ENCODE assay signal across 32 cellular contexts in the genomic region with DNA sequence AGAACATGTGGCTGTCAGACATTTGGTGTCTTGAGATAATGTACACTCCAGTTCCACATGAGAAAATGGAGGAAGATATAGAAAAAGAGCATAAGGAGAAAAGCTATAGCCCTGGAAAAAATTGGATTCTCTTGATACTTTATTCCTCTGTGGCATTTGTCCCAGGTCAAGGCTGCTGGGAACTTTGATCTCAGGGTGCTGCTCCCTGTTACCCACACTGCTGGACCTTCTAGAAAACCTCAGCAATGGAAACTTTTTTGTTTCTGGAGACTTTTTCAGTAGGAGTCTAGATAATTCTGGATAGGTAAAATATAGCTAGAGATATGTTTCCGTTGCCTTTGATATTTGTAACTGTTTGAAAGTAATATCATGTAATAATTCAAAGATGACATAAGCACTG. TPM values are rescaled to one million over a fixed set of nuclear protein-coding genes. Genes with fewer than 3 reads are reported as not detected.
"Had no signal": no experiment of that assay in that cellular context is flagged by ENCODE, and none has a peak within 500 bp of the region (broad histone marks: within the 10 kb centered on the region; RNA-seq: fewer than 3 reads in every experiment).

No MANE protein-coding gene starts in this region.

- H3K36me3 ChIP-seq: suprapubic skin, thoracic aorta, thyroid gland, tibial artery, upper lobe of left lung, upper lobe of right lung, uterus, vagina had no signal

- H3K9me3 Mint-ChIP-seq: stimulated activated effector memory CD8-positive, alpha-beta T cell treated with anti-CD3 and anti-CD28 coated beads, Interleukin-12 subunit alpha, Interleukin-12 subunit beta, amount 100 ng/mL, for 72 hours; stimulated activated memory B cell treated with anti-CD40 and anti-IgM and Interleukin-4, amounts not matched to agents 10 μg/mL and 1 μg/mL and 100 μg/mL, for 72 hours; stimulated activated naive B cell treated with anti-CD40 and anti-IgM and Interleukin-4, amounts not matched to agents 10 μg/mL and 1 μg/mL and 100 μg/mL, for 72 hours; stimulated activated naive CD8-positive, alpha-beta T cell treated with anti-CD3 and anti-CD28 coated beads, Interleukin-15, amount 100 ng/mL, for 72 hours; stimulated activated naive CD8-positive, alpha-beta T cell treated with anti-CD3 and anti-CD28 coated beads, Interleukin-15, Interleukin-2, amounts not matched to agents 100 ng/mL and 50 ng/mL, for 24 hours; type B pancreatic cell had no signal

- H3K9me3 ChIP-seq: stomach, suprapubic skin, testis, thoracic aorta, thyroid gland, tibial artery, tibial nerve, transverse colon, upper lobe of left lung, upper lobe of right lung, uterus, vagina had no signal

- H3K27ac Mint-ChIP-seq: stimulated activated effector memory CD8-positive, alpha-beta T cell treated with anti-CD3 and anti-CD28 coated beads, Interleukin-12 subunit alpha, Interleukin-12 subunit beta, amount 100 ng/mL, for 72 hours; stimulated activated memory B cell treated with anti-CD40 and anti-IgM and Interleukin-4, amounts not matched to agents 10 μg/mL and 1 μg/mL and 100 μg/mL, for 72 hours; stimulated activated naive B cell treated with anti-CD40 and anti-IgM and Interleukin-4, amounts not matched to agents 10 μg/mL and 1 μg/mL and 100 μg/mL, for 72 hours; stimulated activated naive CD8-positive, alpha-beta T cell treated with anti-CD3 and anti-CD28 coated beads, Interleukin-15, amount 100 ng/mL, for 72 hours; stimulated activated naive CD8-positive, alpha-beta T cell treated with anti-CD3 and anti-CD28 coated beads, Interleukin-15, Interleukin-2, amounts not matched to agents 100 ng/mL and 50 ng/mL, for 24 hours; type B pancreatic cell had no signal

- H3K4me1 Mint-ChIP-seq: stimulated activated effector memory CD8-positive, alpha-beta T cell treated with anti-CD3 and anti-CD28 coated beads, Interleukin-12 subunit alpha, Interleukin-12 subunit beta, amount 100 ng/mL, for 72 hours; stimulated activated memory B cell treated with anti-CD40 and anti-IgM and Interleukin-4, amounts not matched to agents 10 μg/mL and 1 μg/mL and 100 μg/mL, for 72 hours; stimulated activated naive B cell treated with anti-CD40 and anti-IgM and Interleukin-4, amounts not matched to agents 10 μg/mL and 1 μg/mL and 100 μg/mL, for 72 hours; stimulated activated naive CD8-positive, alpha-beta T cell treated with anti-CD3 and anti-CD28 coated beads, Interleukin-15, amount 100 ng/mL, for 72 hours had no signal

- H3K4me1 ChIP-seq: stomach, suprapubic skin, testis, thyroid gland, tibial nerve, transverse colon, upper lobe of left lung, upper lobe of right lung, uterus, vagina had no signal

- FAIRE-seq: urothelium cell line had no signal

- DNase-seq: stimulated activated CD4-positive, alpha-beta T cell treated with anti-CD3 and anti-CD28 coated beads, Interleukin-2, amount 100 ng/mL, for 48 hours; stimulated activated CD4-positive, alpha-beta T cell treated with anti-CD3 and anti-CD28 coated beads, Interleukin-4, amount 100 ng/mL, for 1 hour; stimulated activated CD4-positive, alpha-beta T cell treated with anti-CD3 and anti-CD28 coated beads, Interleukin-4, amount 100 ng/mL, for 24 hours; stimulated activated CD4-positive, alpha-beta T cell treated with anti-CD3 and anti-CD28 coated beads, Interleukin-4, amount 100 ng/mL, for 4 hours; stimulated activated CD8-positive, alpha-beta memory T cell treated with anti-CD3 and anti-CD28 coated beads, Interleukin-4, amount 100 ng/mL, for 48 hours; stimulated activated naive B cell treated with anti-CD40 and anti-IgM and Interleukin-4, amounts not matched to agents 10 μg/mL and 1 μg/mL and 100 μg/mL, for 72 hours; stimulated activated naive CD4-positive, alpha-beta T cell; stimulated activated naive CD4-positive, alpha-beta T cell treated with Interleukin-2 at 50 U/mL for 16 hours; stimulated activated naive CD8-positive, alpha-beta T cell treated with anti-CD3 and anti-CD28 coated beads, Interleukin-15, amount 100 ng/mL, for 72 hours; stimulated activated naive CD8-positive, alpha-beta T cell treated with anti-CD3 and anti-CD28 coated beads, Interleukin-15, Interleukin-2, amounts not matched to agents 100 U/mL and 50 U/mL, for 24 hours; stomach; substantia nigra; testis; thyroid gland; tibial artery; transverse colon; trophoblast cell; upper lobe of left lung; upper lobe of right lung; uterus had no signal

- H3K27me3 ChIP-seq: stomach, suprapubic skin, testis, thyroid gland, tibial artery, tibial nerve, transverse colon, upper lobe of left lung, upper lobe of right lung, uterus, vagina had no signal

- H3K27ac ChIP-seq: stomach, suprapubic skin, testis, thoracic aorta, thyroid gland, tibial artery, tibial nerve, transverse colon, upper lobe of left lung, upper lobe of right lung, uterus, vagina had no signal

- H3K4me3 ChIP-seq: stomach, suprapubic skin, testis, thoracic aorta, thyroid gland, tibial artery, tibial nerve, transverse colon, upper lobe of left lung, upper lobe of right lung, uterus, vagina had no signal

- H3K36me3 Mint-ChIP-seq: stimulated activated effector memory CD8-positive, alpha-beta T cell treated with anti-CD3 and anti-CD28 coated beads, Interleukin-12 subunit alpha, Interleukin-12 subunit beta, amount 100 ng/mL, for 72 hours; stimulated activated memory B cell treated with anti-CD40 and anti-IgM and Interleukin-4, amounts not matched to agents 10 μg/mL and 1 μg/mL and 100 μg/mL, for 72 hours; stimulated activated naive B cell treated with anti-CD40 and anti-IgM and Interleukin-4, amounts not matched to agents 10 μg/mL and 1 μg/mL and 100 μg/mL, for 72 hours; type B pancreatic cell had no signal

- H3K27me3 Mint-ChIP-seq: stimulated activated memory B cell treated with anti-CD40 and anti-IgM and Interleukin-4, amounts not matched to agents 10 μg/mL and 1 μg/mL and 100 μg/mL, for 72 hours had no signal

- H3K4me3 Mint-ChIP-seq: stimulated activated effector memory CD8-positive, alpha-beta T cell treated with anti-CD3 and anti-CD28 coated beads, Interleukin-12 subunit alpha, Interleukin-12 subunit beta, amount 100 ng/mL, for 72 hours; stimulated activated memory B cell treated with anti-CD40 and anti-IgM and Interleukin-4, amounts not matched to agents 10 μg/mL and 1 μg/mL and 100 μg/mL, for 72 hours; stimulated activated naive B cell treated with anti-CD40 and anti-IgM and Interleukin-4, amounts not matched to agents 10 μg/mL and 1 μg/mL and 100 μg/mL, for 72 hours; stimulated activated naive CD8-positive, alpha-beta T cell treated with anti-CD3 and anti-CD28 coated beads, Interleukin-15, amount 100 ng/mL, for 72 hours; stimulated activated naive CD8-positive, alpha-beta T cell treated with anti-CD3 and anti-CD28 coated beads, Interleukin-15, Interleukin-2, amounts not matched to agents 100 ng/mL and 50 ng/mL, for 24 hours; type B pancreatic cell had no signal

- ATAC-seq: stimulated activated effector memory CD8-positive, alpha-beta T cell treated with anti-CD3 and anti-CD28 coated beads, Interleukin-12 subunit alpha, Interleukin-12 subunit beta, amount 100 ng/mL, for 72 hours; stimulated activated memory B cell treated with anti-CD40 and anti-IgM and Interleukin-4, amounts not matched to agents 10 μg/mL and 1 μg/mL and 100 μg/mL, for 72 hours; stimulated activated naive B cell treated with anti-CD40 and anti-IgM and Interleukin-4, amounts not matched to agents 10 μg/mL and 1 μg/mL and 100 μg/mL, for 72 hours; stimulated activated naive CD8-positive, alpha-beta T cell treated with anti-CD3 and anti-CD28 coated beads, Interleukin-15, amount 100 ng/mL, for 72 hours; stimulated activated naive CD8-positive, alpha-beta T cell treated with anti-CD3 and anti-CD28 coated beads, Interleukin-15, Interleukin-2, amounts not matched to agents 100 U/mL and 50 U/mL, for 24 hours; upper lobe of right lung had no signal

RNA-seq across cellular contexts. Expression of a gene that starts 50.6 kb away (rescaled TPM):
- total RNA-seq: stomach, suprapubic skin, temporal lobe, transverse colon, ureter, urinary bladder, vagina had no signal
- polyA plus RNA-seq: stomach had no signal
